In genomic region chr4:181690498-181690897, GRCh38 we compare ENCODE assay signal across 18 cellular contexts.
DNase-seq lines count a peak whose midpoint lies in the region; ATAC-seq, FAIRE-seq and TF ChIP-seq lines count a peak whose summit lies in the region.
"Had no signal": no experiment of that assay in that cellular context is flagged by ENCODE, and none has a peak within 500 bp of the region (broad histone marks: within the 10 kb centered on the region; RNA-seq: fewer than 3 reads in every experiment).

No MANE protein-coding gene starts in this region.

- ATAC-seq in GM21528 (IDR thresholded peaks at IDR 0.05; ENCODE audit: low FRiP score, unreplicated experiment) (no peak), GM21619 (IDR thresholded peaks at IDR 0.05; ENCODE audit: unreplicated experiment) (no peak)
- ATAC-seq: GM23338, HCT116 had no signal

- POLR2A ChIA-PET in GM10248 (lab: Yijun Ruan, JAX): no interaction called here

- DNase-seq in ELR (ENCODE audit: low read depth) (peak; percentile 37), RCC 7860 (ENCODE audit: low spot score) (peak; percentile 19), amniotic epithelial cell (ENCODE audit: low read depth) (peak; percentile 12), GM10248 (ENCODE audit: extremely low spot score) (no peak), inferior parietal cortex (ENCODE audit: extremely low spot score) (no peak)
- DNase-seq: C1 segment of cervical spinal cord; Calu3; CD4-positive, alpha-beta memory T cell; COR-L47; DMS53; DMS79 treated with DMSO at 0.1 percent for 48 hours; GF-D8; H9 had no signal

- CTCF ChIA-PET in GM10248 (lab: Yijun Ruan, JAX): interaction anchor here (1.1 kb wide), 1 partner anchor 21 kb away, joined by 3 read pairs; no protein-coding TSS in a partner anchor

- FAIRE-seq in RCC 7860 (lab: Jason Lieb, UNC): no peak
- FAIRE-seq: GM12892 had no signal

- no peak for TF ChIP-seq CTCF in GM10248 (IDR thresholded peaks at IDR 0.05; ENCODE audit: control extremely low read depth, extremely low read depth, low read depth, missing control alignments)

Comparison
In these comparisons a context has a peak if more than half of its experiments do, and no peak if none do; other contexts are left out.
1. DNase-seq: peak in ELR (single experiment), RCC 7860 (single experiment) and amniotic epithelial cell (single experiment); none in GM10248 (single experiment) and inferior parietal cortex (single experiment).